In the genomic region with DNA sequence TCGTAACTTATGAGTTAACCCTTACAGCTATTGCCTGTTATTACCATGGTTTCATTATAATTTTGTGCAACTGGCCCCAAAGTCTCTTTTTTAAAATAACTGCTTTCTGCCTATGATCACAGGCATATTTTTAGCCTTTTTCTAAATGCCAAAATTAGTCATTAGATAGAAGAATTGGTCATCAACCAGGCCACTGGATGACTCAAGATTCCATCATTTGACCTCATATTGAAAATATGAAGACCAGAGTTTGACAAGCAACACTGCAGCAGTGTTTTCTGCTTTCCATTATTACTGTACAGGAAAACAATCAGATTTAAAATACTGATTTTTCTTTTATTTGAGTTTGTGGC, we compare ENCODE assay signal across 13 cellular contexts. TPM values are rescaled to one million over a fixed set of nuclear protein-coding genes. Genes with fewer than 3 reads are reported as not detected.
DNase-seq lines count a peak whose midpoint lies in the region; ATAC-seq, FAIRE-seq and TF ChIP-seq lines count a peak whose summit lies in the region.
"Had no signal": no experiment of that assay in that cellular context is flagged by ENCODE, and none has a peak within 500 bp of the region (broad histone marks: within the 10 kb centered on the region; RNA-seq: fewer than 3 reads in every experiment).

No MANE protein-coding gene starts in this region.

- no peak for TF ChIP-seq POLR2A in H54 (IDR thresholded peaks at IDR 0.05; ENCODE audit: low read depth, low read length)

- H3K27ac ChIP-seq in foreskin keratinocyte (no peak overlapping the region), colonic mucosa (no peak overlapping the region)
- H3K27ac ChIP-seq: KMS-11, right lobe of liver had no signal

- TF ChIP-seq CTCF in AG04449 (IDR thresholded peaks at IDR 0.05; ENCODE audit: insufficient read depth, low read length, missing control alignments): no peak
- no peak for TF ChIP-seq CTCF in foreskin keratinocyte (conservative IDR thresholded peaks at IDR 0.05)
- no peak for TF ChIP-seq CTCF in colonic mucosa (IDR thresholded peaks at IDR 0.05)

- FAIRE-seq in H54 (lab: Jason Lieb, UNC): peak; percentile 96

- H3K36me3 ChIP-seq in colonic mucosa: no peaks in the 10 kb centered on the region
- H3K36me3 ChIP-seq: right lobe of liver had no signal

- CTCF ChIA-PET in AG04449 (lab: Yijun Ruan, JAX): no interaction called here

- POLR2A ChIA-PET in AG04449 (lab: Yijun Ruan, JAX): no interaction called here

- intact Hi-C loops in left ventricle myocardium superior (cut with micrococcal nuclease) (no loop called here), colonic mucosa (cut with DNase I) (no loop called here)

- H3K9me3 ChIP-seq in colonic mucosa: no peaks in the 10 kb centered on the region
- H3K9me3 ChIP-seq: right lobe of liver had no signal

- DNase-seq in AG04449 (ENCODE audit: low read depth, low spot score) (peak; percentile 58), H54 (ENCODE audit: insufficient read length, low spot score) (peak; percentile 36), SW 1271 (lab: John Stamatoyannopoulos, UW) (peak; percentile 12 to 21), foreskin keratinocyte (peak; percentile 77 to 89), left ventricle myocardium superior (no peak), MV-4-11 (lab: John Stamatoyannopoulos, UW) (no peak), colonic mucosa (no peak), epidermal melanocyte (ENCODE audit: insufficient read length, low spot score) (no peak)
- DNase-seq: effector CD8-positive, alpha-beta T cell; NCI-H524; right lobe of liver; T-helper 9 cell had no signal

- peaks cover 18% of the 10 kb centered on the region for H3K4me1 ChIP-seq in foreskin keratinocyte
- no peaks in the 10 kb centered on the region for H3K4me1 ChIP-seq in colonic mucosa
- H3K4me1 ChIP-seq: right lobe of liver had no signal

- H3K4me3 ChIP-seq in AG04449 (ENCODE audit: low read depth, low read length): no peak overlapping the region
- no peak overlapping the region for H3K4me3 ChIP-seq in colonic mucosa
- H3K4me3 ChIP-seq: right lobe of liver had no signal

- ATAC-seq in foreskin keratinocyte: peak; percentile 77
- no peak for ATAC-seq in left ventricle myocardium superior
- ATAC-seq: right lobe of liver had no signal

- no peak overlapping the region for H3K9ac ChIP-seq in colonic mucosa (ENCODE audit: low read depth in 2 of 2, low read length in 2 of 2)
- H3K9ac ChIP-seq: KMS-11 had no signal

- no peaks in the 10 kb centered on the region for H3K27me3 ChIP-seq in foreskin keratinocyte
- no peaks in the 10 kb centered on the region for H3K27me3 ChIP-seq in colonic mucosa
- H3K27me3 ChIP-seq: right lobe of liver had no signal

RNA-seq across cellular contexts. Expression of gene OTOGL, which starts 54.7 kb away (rescaled TPM):
- total RNA-seq in foreskin keratinocyte (not detected in 2 replicates), left ventricle myocardium superior (0.27 TPM), colonic mucosa (under 1 TPM; 0.08 to 0.27 TPM)
- polyA plus RNA-seq in foreskin keratinocyte: not detected in 2 replicates

Comparison
In these comparisons a context has a peak if more than half of its experiments do, and no peak if none do; other contexts are left out.
1. DNase-seq: peak in AG04449 (single experiment), H54 (single experiment), SW 1271 (2 of 2) and foreskin keratinocyte (2 of 2); none in left ventricle myocardium superior (single experiment), MV-4-11 (single experiment), colonic mucosa (single experiment) and epidermal melanocyte (single experiment).